ENCODE assay signal across 9 cellular contexts in the genomic region with DNA sequence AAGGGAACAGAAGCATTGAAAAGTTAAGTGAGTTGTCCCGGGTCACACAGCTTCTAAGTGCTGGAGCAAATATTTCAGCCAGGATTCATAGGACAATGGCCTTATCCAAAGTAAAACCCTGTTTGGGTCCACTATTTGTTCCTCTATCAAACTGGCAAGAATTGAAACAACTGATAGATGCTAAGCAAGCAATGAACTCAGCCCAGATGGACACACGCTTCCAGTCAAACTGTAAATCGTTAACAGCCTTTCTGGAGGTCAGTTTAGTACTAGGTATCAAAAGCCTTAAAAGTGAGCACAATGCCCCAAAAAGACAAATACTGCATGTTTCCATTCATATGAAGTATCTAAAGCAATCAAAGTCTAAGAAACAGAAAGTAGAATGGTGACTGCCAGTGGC. TPM values are rescaled to one million over a fixed set of nuclear protein-coding genes. Genes with fewer than 3 reads are reported as not detected.
DNase-seq lines count a peak whose midpoint lies in the region; ATAC-seq and TF ChIP-seq lines count a peak whose summit lies in the region.
"Had no signal": no experiment of that assay in that cellular context is flagged by ENCODE, and none has a peak within 500 bp of the region (broad histone marks: within the 10 kb centered on the region; RNA-seq: fewer than 3 reads in every experiment).

No MANE protein-coding gene starts in this region.

- H3K27me3 ChIP-seq in BLaER1 treated with 17β-estradiol and CSF1 and Interleukin-3, amounts not matched to agents 10 nM and 100 nM: no peaks in the 10 kb centered on the region
- H3K27me3 ChIP-seq in KMS-11 (ENCODE audit: insufficient read depth, low read depth) (no peaks in the 10 kb centered on the region), neural cell (ENCODE audit: insufficient read depth, low read depth, low read length) (no peaks in the 10 kb centered on the region)
- H3K27me3 ChIP-seq: transverse colon had no signal

- peak overlapping the region; percentile 71 to 91 (median 86); a peak in 21 of 22 replicates for H3K4me2 ChIP-seq in BLaER1 treated with 17β-estradiol and CSF1 and Interleukin-3, amounts not matched to agents 10 nM and 100 nM
- H3K4me2 ChIP-seq in KMS-11 (peak overlapping the region; percentile 95; the same call in 1 of the 2 replicates), neural cell (ENCODE audit: low read length) (peak overlapping the region; percentile 60)

- H3K4me3 ChIP-seq in BLaER1 treated with 17β-estradiol and CSF1 and Interleukin-3, amounts not matched to agents 10 nM and 100 nM: peak overlapping the region in 7 of 10 experiments; percentile 62 to 80 (median 72); a peak in 10 of 20 replicates
- H3K4me3 ChIP-seq in KMS-11 (IDR thresholded peaks at IDR 0.05; ENCODE audit: insufficient read depth, low read depth, low read length): no peak overlapping the region
- peak overlapping the region; percentile 80 for H3K4me3 ChIP-seq in coronary artery
- H3K4me3 ChIP-seq in neural cell (ENCODE audit: low read length): peak overlapping the region; percentile 68

- peak overlapping the region in 6 of 11 experiments; percentile 97 to 99 (median 98); a peak in 5 of 22 replicates for H3K9ac ChIP-seq in BLaER1 treated with 17β-estradiol and CSF1 and Interleukin-3, amounts not matched to agents 10 nM and 100 nM
- H3K9ac ChIP-seq in KMS-11 (no peak overlapping the region), neural cell (ENCODE audit: low read length) (no peak overlapping the region)

- H3K9me2 ChIP-seq in neural cell (ENCODE audit: insufficient read depth, low read length): no peaks in the 10 kb centered on the region

- H4K20me1 ChIP-seq in BLaER1 treated with 17β-estradiol and CSF1 and Interleukin-3, amounts not matched to agents 10 nM and 100 nM: peaks cover 0 to 11% (median 0%) of the 10 kb centered on the region in 11 experiments; a peak in 2 of 22 replicates
- H4K20me1 ChIP-seq in KMS-11 (ENCODE audit: insufficient read depth) (no peaks in the 10 kb centered on the region), neural cell (ENCODE audit: insufficient read depth) (no peaks in the 10 kb centered on the region)

- H3F3A ChIP-seq in neural cell (ENCODE audit: insufficient read depth, low read length, poor library complexity, severe bottlenecking): no peaks in the 10 kb centered on the region

- no peak for TF ChIP-seq RAD21 in neural cell (conservative IDR thresholded peaks at IDR 0.05)

- ATAC-seq in omental fat pad (ENCODE audit: low FRiP score) (no peak), GM19035 (IDR thresholded peaks at IDR 0.05; ENCODE audit: unreplicated experiment) (no peak), HG02970 (IDR thresholded peaks at IDR 0.05; ENCODE audit: low FRiP score, unreplicated experiment) (no peak)

- H3K36me3 ChIP-seq in BLaER1 treated with 17β-estradiol and CSF1 and Interleukin-3, amounts not matched to agents 10 nM and 100 nM: peaks cover 0 to 15% (median 10%) of the 10 kb centered on the region in 11 experiments; a peak in 12 of 22 replicates
- H3K36me3 ChIP-seq in KMS-11 (ENCODE audit: insufficient read depth): no peaks in the 10 kb centered on the region
- no peaks in the 10 kb centered on the region for H3K36me3 ChIP-seq in neural cell (ENCODE audit: insufficient read depth, low read length)
- H3K36me3 ChIP-seq: transverse colon had no signal

- TF ChIP-seq EP300 in neural cell (conservative IDR thresholded peaks at IDR 0.05; ENCODE audit: poor library complexity, severe bottlenecking): no peak

- peaks cover 19 to 38% (median 27%) of the 10 kb centered on the region in 10 experiments for H3K4me1 ChIP-seq in BLaER1 treated with 17β-estradiol and CSF1 and Interleukin-3, amounts not matched to agents 10 nM and 100 nM
- H3K4me1 ChIP-seq in KMS-11 (ENCODE audit: low read depth, poor library complexity, severe bottlenecking): peaks cover 23% of the 10 kb centered on the region

- TF ChIP-seq CTCF in KMS-11 (conservative IDR thresholded peaks at IDR 0.05; ENCODE audit: low read depth, low read length) (no peak), coronary artery (IDR thresholded peaks at IDR 0.05) (no peak), neural cell (IDR thresholded peaks at IDR 0.05; ENCODE audit: poor library complexity, severe bottlenecking) (no peak), omental fat pad (IDR thresholded peaks at IDR 0.05) (no peak)

- H2AFZ ChIP-seq in KMS-11 (ENCODE audit: low read depth): peak overlapping the region; percentile 79; the same call in 1 of the 2 replicates
- H2AFZ ChIP-seq in neural cell (ENCODE audit: low read depth, low read length): no peak overlapping the region

- H3K9me3 ChIP-seq in BLaER1 treated with 17β-estradiol and CSF1 and Interleukin-3, amounts not matched to agents 10 nM and 100 nM (replicated peaks in 1 of 11): no peaks in the 10 kb centered on the region
- H3K9me3 ChIP-seq in neural cell (ENCODE audit: low read length): no peaks in the 10 kb centered on the region
- H3K9me3 ChIP-seq: transverse colon had no signal

- no peak for DNase-seq in coronary artery (ENCODE audit: low spot score)
- DNase-seq in omental fat pad (ENCODE audit: low spot score): no peak
- no peak for DNase-seq in NCI-H2227 (lab: John Stamatoyannopoulos, UW; ENCODE audit: unreplicated experiment)

- H3K79me2 ChIP-seq in KMS-11 (ENCODE audit: insufficient read depth, low read depth) (no peaks in the 10 kb centered on the region), neural cell (replicated peaks; ENCODE audit: insufficient read depth, low read length) (peaks cover 22% of the 10 kb centered on the region)

- H3K27ac ChIP-seq in BLaER1 treated with 17β-estradiol and CSF1 and Interleukin-3, amounts not matched to agents 10 nM and 100 nM: no peak overlapping the region
- H3K27ac ChIP-seq in KMS-11 (no peak overlapping the region), coronary artery (no peak overlapping the region), neural cell (ENCODE audit: low read length) (no peak overlapping the region)

TF ChIP-seq in neural cell, 6 proteins besides CTCF, POLR2A, EP300 and RAD21:
- TF ChIP-seq SMC3 (conservative IDR thresholded peaks at IDR 0.05; ENCODE audit: poor library complexity) (no peak), EZH2 (IDR thresholded peaks at IDR 0.05; ENCODE audit: borderline replicate concordance, insufficient read depth, low read length, poor library complexity, severe bottlenecking) (no peak), TAF1 (IDR thresholded peaks at IDR 0.05; ENCODE audit: low read depth) (no peak), POLR2AphosphoS5 (IDR thresholded peaks at IDR 0.05) (no peak), MXI1 (conservative IDR thresholded peaks at IDR 0.05; ENCODE audit: poor library complexity, severe bottlenecking) (no peak)
- TF ChIP-seq, protein P1, sequence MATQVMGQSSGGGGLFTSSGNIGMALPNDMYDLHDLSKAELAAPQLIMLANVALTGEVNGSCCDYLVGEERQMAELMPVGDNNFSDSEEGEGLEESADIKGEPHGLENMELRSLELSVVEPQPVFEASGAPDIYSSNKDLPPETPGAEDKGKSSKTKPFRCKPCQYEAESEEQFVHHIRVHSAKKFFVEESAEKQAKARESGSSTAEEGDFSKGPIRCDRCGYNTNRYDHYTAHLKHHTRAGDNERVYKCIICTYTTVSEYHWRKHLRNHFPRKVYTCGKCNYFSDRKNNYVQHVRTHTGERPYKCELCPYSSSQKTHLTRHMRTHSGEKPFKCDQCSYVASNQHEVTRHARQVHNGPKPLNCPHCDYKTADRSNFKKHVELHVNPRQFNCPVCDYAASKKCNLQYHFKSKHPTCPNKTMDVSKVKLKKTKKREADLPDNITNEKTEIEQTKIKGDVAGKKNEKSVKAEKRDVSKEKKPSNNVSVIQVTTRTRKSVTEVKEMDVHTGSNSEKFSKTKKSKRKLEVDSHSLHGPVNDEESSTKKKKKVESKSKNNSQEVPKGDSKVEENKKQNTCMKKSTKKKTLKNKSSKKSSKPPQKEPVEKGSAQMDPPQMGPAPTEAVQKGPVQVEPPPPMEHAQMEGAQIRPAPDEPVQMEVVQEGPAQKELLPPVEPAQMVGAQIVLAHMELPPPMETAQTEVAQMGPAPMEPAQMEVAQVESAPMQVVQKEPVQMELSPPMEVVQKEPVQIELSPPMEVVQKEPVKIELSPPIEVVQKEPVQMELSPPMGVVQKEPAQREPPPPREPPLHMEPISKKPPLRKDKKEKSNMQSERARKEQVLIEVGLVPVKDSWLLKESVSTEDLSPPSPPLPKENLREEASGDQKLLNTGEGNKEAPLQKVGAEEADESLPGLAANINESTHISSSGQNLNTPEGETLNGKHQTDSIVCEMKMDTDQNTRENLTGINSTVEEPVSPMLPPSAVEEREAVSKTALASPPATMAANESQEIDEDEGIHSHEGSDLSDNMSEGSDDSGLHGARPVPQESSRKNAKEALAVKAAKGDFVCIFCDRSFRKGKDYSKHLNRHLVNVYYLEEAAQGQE (IDR thresholded peaks at IDR 0.05; ENCODE audit: borderline replicate concordance): no peak

RNA-seq across cellular contexts. Expression of a gene that starts 0.8 kb away (rescaled TPM):
- polyA plus RNA-seq in neural cell: 210 and 231 TPM in 2 replicates
- 96.7 and 97.8 TPM in 2 replicates for polyA minus RNA-seq in neural cell
- 10 to 100 TPM; 12.1 to 40.7 (median 22.5) TPM for total RNA-seq in omental fat pad

RNA-seq across cellular contexts. Expression of a gene that starts 1.1 kb away (rescaled TPM):
- polyA plus RNA-seq in neural cell: 10.2 and 10.6 TPM in 2 replicates
- 10.7 and 12.4 TPM in 2 replicates for polyA minus RNA-seq in neural cell
- total RNA-seq in omental fat pad: 10 to 100 TPM in 3 of 4 donors, 1 to 10 TPM in 1; 5.8 to 13.2 (median 12.6) TPM

RNA-seq across cellular contexts. Expression of a gene that starts 28.4 kb away (rescaled TPM):
- polyA plus RNA-seq in neural cell: 14.9 and 16.2 TPM in 2 replicates
- 19.5 and 20.3 TPM in 2 replicates for polyA minus RNA-seq in neural cell
- 10 to 100 TPM in 1 of 4 donors, 1 to 10 TPM in 3; 6.2 to 11.2 (median 8.8) TPM for total RNA-seq in omental fat pad

RNA-seq across cellular contexts. Expression of a gene that starts 33.2 kb away (rescaled TPM):
- 1.1 and 1.9 TPM in 2 replicates for polyA plus RNA-seq in neural cell
- polyA minus RNA-seq in neural cell: 1.6 and 1.7 TPM in 2 replicates
- under 1 TPM in 1 of 4 donors, not detected in 3; 0.46 TPM for total RNA-seq in omental fat pad

RNA-seq across cellular contexts. Expression of a gene that starts 50.9 kb away (rescaled TPM):
- polyA plus RNA-seq in neural cell: 10.2 and 26.7 TPM in 2 replicates
- 17.4 and 23.6 TPM in 2 replicates for polyA minus RNA-seq in neural cell
- 1 to 10 TPM; 2.4 to 4.3 (median 3.1) TPM for total RNA-seq in omental fat pad

Comparison
In these comparisons a context has a peak if more than half of its experiments do, and no peak if none do; other contexts are left out.
1. H3K9ac ChIP-seq: peak in BLaER1 treated with 17β-estradiol and CSF1 and Interleukin-3, amounts not matched to agents 10 nM and 100 nM (6 of 11); none in KMS-11 (single experiment) and neural cell (single experiment).
2. Peak in every context shown above with its lines, with median percentiles within 50 percentile points of each other: H3K4me2 ChIP-seq.